Comparison of ENCODE assay signal across 1 cellular context in the genomic region with DNA sequence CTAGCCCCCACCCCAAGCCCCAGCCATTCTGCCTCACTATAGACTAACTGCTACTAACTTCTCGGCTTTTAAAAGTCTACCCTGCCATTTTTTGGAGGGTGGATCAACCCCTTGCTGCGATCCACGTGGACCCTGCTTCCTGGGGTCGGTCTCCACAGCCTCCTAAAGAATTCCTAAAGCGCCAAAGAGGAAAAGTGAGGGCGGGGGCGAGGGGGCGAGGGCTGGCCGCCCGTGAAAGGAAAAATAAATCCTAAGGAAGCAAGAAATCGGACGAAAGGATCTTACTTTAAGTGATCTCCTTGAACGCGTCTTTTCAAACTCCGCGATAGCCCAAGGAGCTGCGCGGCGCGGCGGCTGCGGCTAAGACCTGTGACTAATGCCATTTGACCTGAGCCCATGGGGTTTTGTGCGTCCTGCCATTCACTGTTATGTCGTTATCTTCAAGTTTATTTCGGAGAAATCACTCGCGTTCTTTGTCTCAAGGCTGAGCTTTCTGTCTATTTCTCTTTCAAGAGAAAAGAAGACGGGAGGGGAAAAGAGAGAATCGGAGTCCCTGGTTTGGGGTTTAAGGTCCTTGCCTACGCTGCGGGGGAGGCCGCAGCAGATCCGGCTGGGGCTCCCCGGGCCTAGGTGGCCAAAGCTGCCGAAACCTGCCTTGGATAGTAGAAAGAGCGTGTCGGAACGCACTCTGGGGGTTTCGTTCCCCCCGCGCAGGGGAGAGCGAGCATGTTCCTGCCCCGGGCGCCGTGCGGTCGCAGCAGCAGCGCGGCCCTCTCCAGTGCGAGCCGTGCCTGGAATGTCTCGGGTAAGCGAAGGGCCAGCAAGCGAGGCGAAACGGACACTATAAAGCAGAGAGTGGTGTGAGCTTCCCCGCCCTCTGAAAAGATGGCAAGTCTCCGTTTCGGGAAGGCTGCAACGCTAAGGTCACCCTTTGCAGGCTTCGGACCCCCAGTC.
TF ChIP-seq lines count a peak whose summit lies in the region.

No MANE protein-coding gene starts in this region.

TF ChIP-seq in HepG2, 621 proteins besides CTCF, POLR2A, EP300 and RAD21:
- TF ChIP-seq, protein P1, sequence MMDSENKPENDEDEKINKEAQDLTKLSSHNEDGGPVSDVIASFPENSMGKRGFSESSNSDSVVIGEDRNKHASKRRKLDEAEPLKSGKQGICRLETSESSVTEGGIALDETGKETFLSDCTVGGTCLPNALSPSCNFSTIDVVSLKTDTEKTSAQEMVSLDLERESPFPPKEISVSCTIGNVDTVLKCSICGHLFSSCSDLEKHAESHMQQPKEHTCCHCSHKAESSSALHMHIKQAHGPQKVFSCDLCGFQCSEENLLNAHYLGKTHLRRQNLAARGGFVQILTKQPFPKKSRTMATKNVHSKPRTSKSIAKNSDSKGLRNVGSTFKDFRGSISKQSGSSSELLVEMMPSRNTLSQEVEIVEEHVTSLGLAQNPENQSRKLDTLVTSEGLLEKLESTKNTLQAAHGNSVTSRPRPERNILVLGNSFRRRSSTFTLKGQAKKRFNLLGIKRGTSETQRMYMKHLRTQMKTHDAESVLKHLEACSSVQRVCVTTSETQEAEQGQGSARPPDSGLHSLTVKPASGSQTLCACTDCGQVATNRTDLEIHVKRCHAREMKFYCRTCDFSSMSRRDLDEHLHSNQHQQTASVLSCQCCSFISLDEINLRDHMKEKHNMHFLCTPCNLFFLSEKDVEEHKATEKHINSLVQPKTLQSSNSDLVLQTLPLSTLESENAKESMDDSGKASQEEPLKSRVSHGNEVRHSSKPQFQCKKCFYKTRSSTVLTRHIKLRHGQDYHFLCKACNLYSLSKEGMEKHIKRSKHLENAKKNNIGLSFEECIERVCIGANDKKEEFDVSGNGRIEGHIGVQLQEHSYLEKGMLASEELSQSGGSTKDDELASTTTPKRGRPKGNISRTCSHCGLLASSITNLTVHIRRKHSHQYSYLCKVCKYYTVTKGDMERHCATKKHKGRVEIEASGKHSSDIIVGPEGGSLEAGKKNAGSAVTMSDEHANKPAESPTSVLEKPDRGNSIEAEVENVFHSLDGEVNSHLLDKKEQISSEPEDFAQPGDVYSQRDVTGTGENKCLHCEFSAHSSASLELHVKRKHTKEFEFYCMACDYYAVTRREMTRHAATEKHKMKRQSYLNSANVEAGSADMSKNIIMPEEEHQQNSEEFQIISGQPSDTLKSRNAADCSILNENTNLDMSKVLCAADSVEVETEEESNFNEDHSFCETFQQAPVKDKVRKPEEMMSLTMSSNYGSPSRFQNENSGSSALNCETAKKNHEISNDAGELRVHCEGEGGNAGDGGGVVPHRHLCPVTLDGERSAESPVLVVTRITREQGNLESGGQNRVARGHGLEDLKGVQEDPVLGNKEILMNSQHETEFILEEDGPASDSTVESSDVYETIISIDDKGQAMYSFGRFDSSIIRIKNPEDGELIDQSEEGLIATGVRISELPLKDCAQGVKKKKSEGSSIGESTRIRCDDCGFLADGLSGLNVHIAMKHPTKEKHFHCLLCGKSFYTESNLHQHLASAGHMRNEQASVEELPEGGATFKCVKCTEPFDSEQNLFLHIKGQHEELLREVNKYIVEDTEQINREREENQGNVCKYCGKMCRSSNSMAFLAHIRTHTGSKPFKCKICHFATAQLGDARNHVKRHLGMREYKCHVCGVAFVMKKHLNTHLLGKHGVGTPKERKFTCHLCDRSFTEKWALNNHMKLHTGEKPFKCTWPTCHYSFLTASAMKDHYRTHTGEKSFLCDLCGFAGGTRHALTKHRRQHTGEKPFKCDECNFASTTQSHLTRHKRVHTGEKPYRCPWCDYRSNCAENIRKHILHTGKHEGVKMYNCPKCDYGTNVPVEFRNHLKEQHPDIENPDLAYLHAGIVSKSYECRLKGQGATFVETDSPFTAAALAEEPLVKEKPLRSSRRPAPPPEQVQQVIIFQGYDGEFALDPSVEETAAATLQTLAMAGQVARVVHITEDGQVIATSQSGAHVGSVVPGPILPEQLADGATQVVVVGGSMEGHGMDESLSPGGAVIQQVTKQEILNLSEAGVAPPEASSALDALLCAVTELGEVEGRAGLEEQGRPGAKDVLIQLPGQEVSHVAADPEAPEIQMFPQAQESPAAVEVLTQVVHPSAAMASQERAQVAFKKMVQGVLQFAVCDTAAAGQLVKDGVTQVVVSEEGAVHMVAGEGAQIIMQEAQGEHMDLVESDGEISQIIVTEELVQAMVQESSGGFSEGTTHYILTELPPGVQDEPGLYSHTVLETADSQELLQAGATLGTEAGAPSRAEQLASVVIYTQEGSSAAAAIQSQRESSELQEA (CRISPR knock-in tag; IDR thresholded peaks at IDR 0.05; ENCODE audit: not compliant biosample characterization) = no peak
- TF ChIP-seq, protein P2, sequence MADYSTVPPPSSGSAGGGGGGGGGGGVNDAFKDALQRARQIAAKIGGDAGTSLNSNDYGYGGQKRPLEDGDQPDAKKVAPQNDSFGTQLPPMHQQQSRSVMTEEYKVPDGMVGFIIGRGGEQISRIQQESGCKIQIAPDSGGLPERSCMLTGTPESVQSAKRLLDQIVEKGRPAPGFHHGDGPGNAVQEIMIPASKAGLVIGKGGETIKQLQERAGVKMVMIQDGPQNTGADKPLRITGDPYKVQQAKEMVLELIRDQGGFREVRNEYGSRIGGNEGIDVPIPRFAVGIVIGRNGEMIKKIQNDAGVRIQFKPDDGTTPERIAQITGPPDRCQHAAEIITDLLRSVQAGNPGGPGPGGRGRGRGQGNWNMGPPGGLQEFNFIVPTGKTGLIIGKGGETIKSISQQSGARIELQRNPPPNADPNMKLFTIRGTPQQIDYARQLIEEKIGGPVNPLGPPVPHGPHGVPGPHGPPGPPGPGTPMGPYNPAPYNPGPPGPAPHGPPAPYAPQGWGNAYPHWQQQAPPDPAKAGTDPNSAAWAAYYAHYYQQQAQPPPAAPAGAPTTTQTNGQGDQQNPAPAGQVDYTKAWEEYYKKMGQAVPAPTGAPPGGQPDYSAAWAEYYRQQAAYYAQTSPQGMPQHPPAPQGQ (CRISPR knock-in tag; IDR thresholded peaks at IDR 0.05; ENCODE audit: borderline replicate concordance) = no peak
- TF ChIP-seq SPEN (CRISPR knock-in tag; IDR thresholded peaks at IDR 0.05; ENCODE audit: low read depth) (no peak), REXO4 (CRISPR knock-in tag; IDR thresholded peaks at IDR 0.05; ENCODE audit: borderline replicate concordance) (no peak), EZH2 (conservative IDR thresholded peaks at IDR 0.05; ENCODE audit: low read depth, low read length) (peak; percentile 47; the same call in 1 of the 2 replicates)
- TF ChIP-seq, protein P3, sequence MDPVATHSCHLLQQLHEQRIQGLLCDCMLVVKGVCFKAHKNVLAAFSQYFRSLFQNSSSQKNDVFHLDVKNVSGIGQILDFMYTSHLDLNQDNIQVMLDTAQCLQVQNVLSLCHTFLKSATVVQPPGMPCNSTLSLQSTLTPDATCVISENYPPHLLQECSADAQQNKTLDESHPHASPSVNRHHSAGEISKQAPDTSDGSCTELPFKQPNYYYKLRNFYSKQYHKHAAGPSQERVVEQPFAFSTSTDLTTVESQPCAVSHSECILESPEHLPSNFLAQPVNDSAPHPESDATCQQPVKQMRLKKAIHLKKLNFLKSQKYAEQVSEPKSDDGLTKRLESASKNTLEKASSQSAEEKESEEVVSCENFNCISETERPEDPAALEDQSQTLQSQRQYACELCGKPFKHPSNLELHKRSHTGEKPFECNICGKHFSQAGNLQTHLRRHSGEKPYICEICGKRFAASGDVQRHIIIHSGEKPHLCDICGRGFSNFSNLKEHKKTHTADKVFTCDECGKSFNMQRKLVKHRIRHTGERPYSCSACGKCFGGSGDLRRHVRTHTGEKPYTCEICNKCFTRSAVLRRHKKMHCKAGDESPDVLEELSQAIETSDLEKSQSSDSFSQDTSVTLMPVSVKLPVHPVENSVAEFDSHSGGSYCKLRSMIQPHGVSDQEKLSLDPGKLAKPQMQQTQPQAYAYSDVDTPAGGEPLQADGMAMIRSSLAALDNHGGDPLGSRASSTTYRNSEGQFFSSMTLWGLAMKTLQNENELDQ (CRISPR knock-in tag; IDR thresholded peaks at IDR 0.05; ENCODE audit: borderline replicate concordance) = no peak
